8 cellular contexts compared by ENCODE assay signal in genomic region chr12:106246891-106247730, GRCh38. TPM values are rescaled to one million over a fixed set of nuclear protein-coding genes. Genes with fewer than 3 reads are reported as not detected.
A peak's percentile ranks its signal among the peaks of the same experiment; 100 is the strongest.
DNase-seq lines count a peak whose midpoint lies in the region; ATAC-seq and TF ChIP-seq lines count a peak whose summit lies in the region.

No MANE protein-coding gene starts in this region.

- no peak for TF ChIP-seq CTCF in lower leg skin (IDR thresholded peaks at IDR 0.05)

- peaks cover 34% of the 10 kb centered on the region for H3K4me1 ChIP-seq in CD4-positive, alpha-beta memory T cell (ENCODE audit: insufficient read depth, low read length)
- peaks cover 14% of the 10 kb centered on the region for H3K4me1 ChIP-seq in ectodermal cell (ENCODE audit: control insufficient read depth, insufficient read depth, low read length)

- peak overlapping the region; percentile 32 to 54 for H3K4me3 ChIP-seq in CD4-positive, alpha-beta memory T cell (ENCODE audit: low read length in 2 of 2)
- H3K4me3 ChIP-seq in ectodermal cell (ENCODE audit: insufficient read depth, low read depth, low read length): peak overlapping the region; percentile 78
- H3K4me3 ChIP-seq in lower leg skin (ENCODE audit: low read depth, poor library complexity, severe bottlenecking): peak overlapping the region; percentile 66

- H3K4me3 Mint-ChIP-seq in CD4-positive, alpha-beta memory T cell: peak overlapping the region; percentile 75 to 86 (median 82)
- H3K4me3 Mint-ChIP-seq in activated CD4-positive, alpha-beta memory T cell treated with anti-CD3 and anti-CD28 coated beads for 36 hours: peak overlapping the region; percentile 76

- peak overlapping the region; percentile 54 for H3K27ac ChIP-seq in CD4-positive, alpha-beta memory T cell (ENCODE audit: low read depth, low read length)
- peak overlapping the region; percentile 81 for H3K27ac ChIP-seq in ectodermal cell (ENCODE audit: insufficient read depth, low read depth, low read length, poor library complexity, severe bottlenecking)

- DNase-seq in CD4-positive, alpha-beta memory T cell: peak; percentile 58 to 71 (median 63)
- DNase-seq in LHCN-M2 (ENCODE audit: low read depth) (peak; percentile 64), lower leg skin (ENCODE audit: low spot score in 2 of 2) (peak; percentile 43 to 91), NCI-H524 treated with DMSO at 0.1 percent for 48 hours (lab: John Stamatoyannopoulos, UW) (no peak)
- peak; percentile 65 for DNase-seq in activated CD4-positive, alpha-beta memory T cell treated with anti-CD3 and anti-CD28 coated beads for 36 hours
- DNase-seq in stimulated activated CD8-positive, alpha-beta memory T cell treated with anti-CD3 and anti-CD28 coated beads, Interleukin-12 subunit alpha, Interleukin-12 subunit beta, amount 100 ng/mL, for 4 hours (ENCODE audit: low read depth): peak; percentile 48

- H3K27ac Mint-ChIP-seq in CD4-positive, alpha-beta memory T cell: peak overlapping the region; percentile 7 to 83 (median 80)
- peak overlapping the region; percentile 33 for H3K27ac Mint-ChIP-seq in activated CD4-positive, alpha-beta memory T cell treated with anti-CD3 and anti-CD28 coated beads for 36 hours

- no peaks in the 10 kb centered on the region for H3K36me3 ChIP-seq in CD4-positive, alpha-beta memory T cell (ENCODE audit: insufficient read depth, low read length)
- H3K36me3 ChIP-seq in ectodermal cell (ENCODE audit: control insufficient read depth, insufficient read depth, low read length): peaks cover 12% of the 10 kb centered on the region

- TF ChIP-seq POLR2A in lower leg skin (IDR thresholded peaks at IDR 0.05): no peak

- no peaks in the 10 kb centered on the region for H3K27me3 Mint-ChIP-seq in CD4-positive, alpha-beta memory T cell
- H3K27me3 Mint-ChIP-seq in activated CD4-positive, alpha-beta memory T cell treated with anti-CD3 and anti-CD28 coated beads for 36 hours: no peaks in the 10 kb centered on the region

- peak; percentile 30 for ATAC-seq in GM21390 (IDR thresholded peaks at IDR 0.05; ENCODE audit: unreplicated experiment)

- POLR2A ChIA-PET in CD4-positive, alpha-beta memory T cell (lab: Charles Lee; ENCODE audit: partially characterized antibody): interaction anchor here (0.7 to 14.5 kb wide), 10 partner anchors 16 to 68 kb away, joined by 3 to 223 read pairs (median 4); partner anchors contain the start of gene TCP11L2
- POLR2A ChIA-PET in activated CD4-positive, alpha-beta memory T cell treated with anti-CD3 and anti-CD28 coated beads for 36 hours (lab: Charles Lee): interaction anchor here (1.0 kb wide), 1 partner anchor 110 kb away, joined by 3 read pairs; the partner anchor contains the start of gene POLR3B

- H3K4me1 Mint-ChIP-seq in CD4-positive, alpha-beta memory T cell: peaks cover 9 to 43% (median 30%) of the 10 kb centered on the region in 4 donors
- peaks cover 24% of the 10 kb centered on the region for H3K4me1 Mint-ChIP-seq in activated CD4-positive, alpha-beta memory T cell treated with anti-CD3 and anti-CD28 coated beads for 36 hours (ENCODE audit: low read depth)

- CTCF ChIA-PET in CD4-positive, alpha-beta memory T cell (lab: Charles Lee; ENCODE audit: partially characterized antibody): interaction anchor here (0.9 to 1.4 kb wide), 6 partner anchors 20 to 57 kb away, joined by 3 to 8 read pairs (median 3); partner anchors contain the start of gene TCP11L2
- CTCF ChIA-PET in activated CD4-positive, alpha-beta memory T cell treated with anti-CD3 and anti-CD28 coated beads for 36 hours (lab: Charles Lee): interaction anchor here (1.0 to 2.8 kb wide), 4 partner anchors 21 to 54 kb away, joined by 4 to 13 read pairs (median 4); no protein-coding TSS in a partner anchor

- H3K36me3 Mint-ChIP-seq in CD4-positive, alpha-beta memory T cell: peaks cover 7 to 14% of the 10 kb centered on the region in 2 donors
- H3K36me3 Mint-ChIP-seq in activated CD4-positive, alpha-beta memory T cell treated with anti-CD3 and anti-CD28 coated beads for 36 hours: peaks cover 7% of the 10 kb centered on the region

- intact Hi-C loops in CD4-positive, alpha-beta memory T cell (cut with micrococcal nuclease): loop anchor here (1.0 to 10.0 kb wide), 3 partner anchors 20 to 848 kb away; partner anchors contain the start of genes CRY1 and TMEM263
- intact Hi-C loops in activated CD4-positive, alpha-beta memory T cell treated with anti-CD3 and anti-CD28 coated beads for 36 hours (cut with micrococcal nuclease): no loop called here
- intact Hi-C loops in lower leg skin (cut with DNase I; ENCODE audit: low total_unique reads): loop anchor here (10.0 kb wide), 1 partner anchor 108 kb away; the partner anchor contains the start of gene POLR3B

- 1 to 2% methylated on average over 81 of the region's 81 CpGs for WGBS in ectodermal cell, 2 experiments
- 2 to 4% methylated on average over 48 to 58 of the region's 81 CpGs for WGBS in lower leg skin, 2 donors

- H3K27me3 ChIP-seq in CD4-positive, alpha-beta memory T cell (ENCODE audit: insufficient read depth, low read length): no peaks in the 10 kb centered on the region
- H3K27me3 ChIP-seq in ectodermal cell (ENCODE audit: control insufficient read depth, insufficient read depth, low read length, poor library complexity, severe bottlenecking): no peaks in the 10 kb centered on the region

- H3K9me3 ChIP-seq in CD4-positive, alpha-beta memory T cell (ENCODE audit: control insufficient read depth in 1 of 2, low read length in 2 of 2): no peaks in the 10 kb centered on the region
- H3K9me3 ChIP-seq in ectodermal cell (ENCODE audit: control insufficient read depth, low read length): no peaks in the 10 kb centered on the region

- peaks cover 0 to 2% (median 0%) of the 10 kb centered on the region in 8 donors for H3K9me3 Mint-ChIP-seq in CD4-positive, alpha-beta memory T cell
- no peaks in the 10 kb centered on the region for H3K9me3 Mint-ChIP-seq in activated CD4-positive, alpha-beta memory T cell treated with anti-CD3 and anti-CD28 coated beads for 36 hours

RNA-seq across cellular contexts. Expression of gene CKAP4, which starts 0.7 kb away (rescaled TPM):
- total RNA-seq in CD4-positive, alpha-beta memory T cell: 10 to 100 TPM; 12.5 to 13.0 TPM
- 1 to 10 TPM; 5.1 to 8.3 TPM for polyA plus RNA-seq in CD4-positive, alpha-beta memory T cell
- total RNA-seq in LHCN-M2 (2014; rRNA removed): 177 and 193 TPM in 2 replicates
- polyA plus RNA-seq in LHCN-M2 (2012): 202 TPM
- total RNA-seq in activated CD4-positive, alpha-beta memory T cell treated with anti-CD3 and anti-CD28 coated beads for 36 hours: 10 to 100 TPM; 18.5 to 19.0 TPM
- polyA plus RNA-seq in ectodermal cell (2013, experiment 1 of 4): 186 TPM
- 186 TPM for polyA plus RNA-seq in ectodermal cell (2013, experiment 2 of 4)
- 150 TPM for polyA plus RNA-seq in ectodermal cell (2013, experiment 3 of 4)
- polyA plus RNA-seq in ectodermal cell (2013, experiment 4 of 4): 162 TPM
- 10 to 100 TPM; 57.2 to 80.3 (median 73.6) TPM for total RNA-seq in lower leg skin

RNA-seq across cellular contexts. Expression of gene TCP11L2, which starts 55.4 kb away (rescaled TPM):
- 100 to 1,000 TPM; 185 to 186 TPM for total RNA-seq in CD4-positive, alpha-beta memory T cell
- polyA plus RNA-seq in CD4-positive, alpha-beta memory T cell: 10 to 100 TPM; 21.7 to 35.0 TPM
- total RNA-seq in LHCN-M2 (2014; rRNA removed) (2.6 and 5.1 TPM in 2 replicates), lower leg skin (10 to 100 TPM; 55.5 to 81.4 (median 72.7) TPM)
- polyA plus RNA-seq in LHCN-M2 (2012): 2.5 TPM
- 10 to 100 TPM in 1 of 2 experiments, 1 to 10 TPM in 1; 8.8 to 10.3 TPM for total RNA-seq in activated CD4-positive, alpha-beta memory T cell treated with anti-CD3 and anti-CD28 coated beads for 36 hours
- 10.6 TPM for polyA plus RNA-seq in ectodermal cell (2013, experiment 1 of 4)
- polyA plus RNA-seq in ectodermal cell (2013, experiment 2 of 4): 9.5 TPM
- 5.9 TPM for polyA plus RNA-seq in ectodermal cell (2013, experiment 3 of 4)
- 7.9 TPM for polyA plus RNA-seq in ectodermal cell (2013, experiment 4 of 4)
